Comparison of ENCODE assay signal across 17 cellular contexts in genomic region chr19:47487551-47488515, GRCh38. TPM values are rescaled to one million over a fixed set of nuclear protein-coding genes. Genes with fewer than 3 reads are reported as not detected.
DNase-seq lines count a peak whose midpoint lies in the region; ATAC-seq, FAIRE-seq and TF ChIP-seq lines count a peak whose summit lies in the region.
"Had no signal": no experiment of that assay in that cellular context is flagged by ENCODE, and none has a peak within 500 bp of the region (broad histone marks: within the 10 kb centered on the region; RNA-seq: fewer than 3 reads in every experiment).

No MANE protein-coding gene starts in this region.

- POLR2A ChIA-PET in GM10248 (lab: Yijun Ruan, JAX), result interaction anchor here (0.7 to 0.9 kb wide), 2 partner anchors 23 to 312 kb away, joined by 3 to 5 read pairs; no protein-coding TSS in a partner anchor

- H3K9me3 ChIP-seq in BLaER1 treated with 17β-estradiol and CSF1 and Interleukin-3, amounts not matched to agents 10 nM and 100 nM (replicated peaks in 1 of 11), result no peaks in the 10 kb centered on the region
- H3K9me3 ChIP-seq in RWPE2 (ENCODE audit: severe bottlenecking) (no peaks in the 10 kb centered on the region), kidney (ENCODE audit: control insufficient read depth in 1 of 2, low read length in 2 of 2) (no peaks in the 10 kb centered on the region)
- H3K9me3 ChIP-seq: colonic mucosa, vagina had no signal

- ATAC-seq in RWPE2 (ENCODE audit: low read depth) (no peak), HG02981 (IDR thresholded peaks at IDR 0.05; ENCODE audit: unreplicated experiment) (no peak)

- no peaks in the 10 kb centered on the region for H3K27me3 ChIP-seq in BLaER1 treated with 17β-estradiol and CSF1 and Interleukin-3, amounts not matched to agents 10 nM and 100 nM
- no peaks in the 10 kb centered on the region for H3K27me3 ChIP-seq in RWPE2 (ENCODE audit: insufficient read depth, poor library complexity, severe bottlenecking)
- H3K27me3 ChIP-seq: colonic mucosa, vagina had no signal

- no peak for FAIRE-seq in kidney (lab: Jason Lieb, UNC)
- FAIRE-seq: GM18507, H54 had no signal

- peaks cover 13 to 51% (median 37%) of the 10 kb centered on the region in 11 experiments for H3K36me3 ChIP-seq in BLaER1 treated with 17β-estradiol and CSF1 and Interleukin-3, amounts not matched to agents 10 nM and 100 nM
- H3K36me3 ChIP-seq in RWPE2 (ENCODE audit: low read depth), result peaks cover 15% of the 10 kb centered on the region
- peaks cover 16 to 22% of the 10 kb centered on the region in 2 donors for H3K36me3 ChIP-seq in kidney (ENCODE audit: control insufficient read depth in 1 of 2, insufficient read depth in 2 of 2, low read length in 2 of 2)
- H3K36me3 ChIP-seq: colonic mucosa had no signal

- intact Hi-C loops in kidney (cut with DNase I), result no loop called here

- peaks cover 35 to 63% (median 49%) of the 10 kb centered on the region in 10 experiments for H3K4me1 ChIP-seq in BLaER1 treated with 17β-estradiol and CSF1 and Interleukin-3, amounts not matched to agents 10 nM and 100 nM
- H3K4me1 ChIP-seq in RWPE2 (ENCODE audit: insufficient read depth, poor library complexity, severe bottlenecking), result no peaks in the 10 kb centered on the region
- H3K4me1 ChIP-seq in kidney (ENCODE audit: control insufficient read depth in 1 of 2, insufficient read depth in 1 of 2, low read depth in 1 of 2, low read length in 2 of 2), result peaks cover 4% of the 10 kb centered on the region in 2 donors
- H3K4me1 ChIP-seq: colonic mucosa had no signal

- H3K4me3 ChIP-seq in BLaER1 treated with 17β-estradiol and CSF1 and Interleukin-3, amounts not matched to agents 10 nM and 100 nM, result peak overlapping the region in 2 of 10 experiments; percentile 8 to 24; a peak in 2 of 20 replicates
- H3K4me3 ChIP-seq in RWPE2 (ENCODE audit: severe bottlenecking), result no peak overlapping the region
- H3K4me3 ChIP-seq in kidney (ENCODE audit: low read length in 2 of 2), result no peak overlapping the region
- H3K4me3 ChIP-seq: colonic mucosa, vagina had no signal

- TF ChIP-seq CTCF in GM10248 (IDR thresholded peaks at IDR 0.05; ENCODE audit: control extremely low read depth, extremely low read depth, low read depth, missing control alignments) (no peak), RWPE2 (IDR thresholded peaks at IDR 0.05; ENCODE audit: poor library complexity, severe bottlenecking) (no peak), kidney (IDR thresholded peaks at IDR 0.05; ENCODE audit: borderline replicate concordance, extremely low read depth, insufficient read depth) (no peak)

- peaks cover 0 to 32% (median 13%) of the 10 kb centered on the region in 11 experiments; a peak in 11 of 22 replicates for H4K20me1 ChIP-seq in BLaER1 treated with 17β-estradiol and CSF1 and Interleukin-3, amounts not matched to agents 10 nM and 100 nM

- CTCF ChIA-PET in GM10248 (lab: Yijun Ruan, JAX), result interaction anchor here (1.2 to 3.3 kb wide), 6 partner anchors 12 to 220 kb away, joined by 3 to 21 read pairs (median 4); partner anchors contain the start of gene NAPA

- peak overlapping the region; percentile 41 to 92 (median 82) for H3K4me2 ChIP-seq in BLaER1 treated with 17β-estradiol and CSF1 and Interleukin-3, amounts not matched to agents 10 nM and 100 nM

- in situ Hi-C loops in ACHN (cut with HindIII; ENCODE audit: low pct_ligation_motif_present, low pct_unique_long_range_greater_than_20kb, low sequenced_read_pairs), result no loop called here

- peak overlapping the region in 8 of 11 experiments; percentile 15 to 66 (median 32); a peak in 10 of 22 replicates for H3K27ac ChIP-seq in BLaER1 treated with 17β-estradiol and CSF1 and Interleukin-3, amounts not matched to agents 10 nM and 100 nM
- H3K27ac ChIP-seq in RWPE2 (ENCODE audit: poor library complexity, severe bottlenecking) (no peak overlapping the region), kidney (ENCODE audit: low read depth in 2 of 2, low read length in 2 of 2) (no peak overlapping the region)
- H3K27ac ChIP-seq: colonic mucosa, vagina had no signal

- DNase-seq in GM10248 (ENCODE audit: extremely low spot score) (peak; percentile 50), RWPE2 (ENCODE audit: low spot score) (peak; percentile 67), kidney (peak; percentile 63), NCI-H510A treated with DMSO at 0.1 percent for 48 hours (lab: John Stamatoyannopoulos, UW) (no peak), ACHN (no peak)
- no peak for DNase-seq in activated effector memory CD4-positive, alpha-beta T cell treated with Interleukin-2 at 50 U/mL for 16 hours
- DNase-seq: C1 segment of cervical spinal cord, colonic mucosa, erythroblast, head of caudate nucleus, NCI-H2107 had no signal

- peak overlapping the region in 9 of 11 experiments; percentile 14 to 58 (median 41); a peak in 14 of 22 replicates for H3K9ac ChIP-seq in BLaER1 treated with 17β-estradiol and CSF1 and Interleukin-3, amounts not matched to agents 10 nM and 100 nM
- H3K9ac ChIP-seq in kidney (ENCODE audit: low read length in 2 of 2), result no peak overlapping the region

RNA-seq across cellular contexts. Expression of gene KPTN, which starts 3.8 kb away (rescaled TPM):
- 7.4 TPM for total RNA-seq in kidney
- 25.5 TPM for polyA plus RNA-seq in kidney (ENCODE audit: insufficient read depth, low read depth, low replicate concordance)

RNA-seq across cellular contexts. Expression of gene SLC8A2, which starts 16.1 kb away (rescaled TPM):
- 0.94 TPM for total RNA-seq in kidney
- not detected for polyA plus RNA-seq in kidney (ENCODE audit: insufficient read depth, low read depth, low replicate concordance)
- total RNA-seq: M059J had no signal

RNA-seq across cellular contexts. Expression of gene NAPA, which starts 27.0 kb away (rescaled TPM):
- total RNA-seq in kidney, result 136 TPM
- polyA plus RNA-seq in kidney (ENCODE audit: insufficient read depth, low read depth, low replicate concordance), result 213 TPM

Comparison
In these comparisons a context has a peak if more than half of its experiments do, and no peak if none do; other contexts are left out.
1. H3K27ac ChIP-seq: peak in BLaER1 treated with 17β-estradiol and CSF1 and Interleukin-3, amounts not matched to agents 10 nM and 100 nM (8 of 11); none in RWPE2 (single experiment) and kidney (0 of 2).
2. H3K9ac ChIP-seq: peak in BLaER1 treated with 17β-estradiol and CSF1 and Interleukin-3, amounts not matched to agents 10 nM and 100 nM (9 of 11); none in kidney (0 of 2).
3. DNase-seq: peak in GM10248 (single experiment), RWPE2 (single experiment) and kidney (single experiment); none in NCI-H510A treated with DMSO at 0.1 percent for 48 hours (single experiment), ACHN (single experiment) and activated effector memory CD4-positive, alpha-beta T cell treated with Interleukin-2 at 50 U/mL for 16 hours (single experiment).